Comparison of ENCODE assay signal across 8 cellular contexts in genomic region chr6:43170452-43171283, GRCh38. TPM values are rescaled to one million over a fixed set of nuclear protein-coding genes. Genes with fewer than 3 reads are reported as not detected.
DNase-seq lines count a peak whose midpoint lies in the region; ATAC-seq and TF ChIP-seq lines count a peak whose summit lies in the region.

Gene SRF, plus strand, starts transcription at chr6:43171269. Its CDS starts 388 bp downstream, at chr6:43171657.

- peak within 1 kb of the TSS; percentile 68 for H3K27ac ChIP-seq in RWPE2 (ENCODE audit: poor library complexity, severe bottlenecking)

- peak within 1 kb of the TSS; percentile 98 for H3K4me3 ChIP-seq in RWPE2 (ENCODE audit: severe bottlenecking)
- H3K4me3 ChIP-seq in fibroblast of pulmonary artery (replicated peaks; ENCODE audit: low read depth, low read length), result peak within 1 kb of the TSS; percentile 87

- peak; percentile 60 for ATAC-seq in RWPE2 (ENCODE audit: low read depth)
- peak; percentile 84 to 88 for ATAC-seq in natural killer cell treated with Interleukin-12 subunit alpha and Interleukin-12 subunit beta and Interleukin-15 and Interleukin-18, amount 100 ng/mL, for 72 hours
- ATAC-seq in stimulated activated naive CD8-positive, alpha-beta T cell treated with anti-CD3 and anti-CD28 coated beads, Interleukin-15, Interleukin-2, amounts not matched to agents 100 U/mL and 50 U/mL, for 24 hours, result peak; percentile 79

- H3K27me3 ChIP-seq in RWPE2 (ENCODE audit: insufficient read depth, poor library complexity, severe bottlenecking), result no peaks in the 10 kb centered on the region

- H3K4me3 Mint-ChIP-seq in activated T-helper 2 cell treated with anti-CD3 and anti-CD28 coated beads, Interferon-gamma antibody, Interleukin-2, Interleukin-4, amounts not matched to agents 10 μg/mL and 5 μg/mL and 100 μg/mL, durations not matched to agents 14 hours and 24 hours and 36 hours (ENCODE audit: low read depth), result peak within 1 kb of the TSS; percentile 99
- H3K4me3 Mint-ChIP-seq in natural killer cell treated with Interleukin-12 subunit alpha and Interleukin-12 subunit beta and Interleukin-15 and Interleukin-18, amount 100 ng/mL, for 72 hours, result peak within 1 kb of the TSS; percentile 93

- peaks cover 19% of the 10 kb centered on the region for H3K36me3 Mint-ChIP-seq in activated T-helper 2 cell treated with anti-CD3 and anti-CD28 coated beads, Interferon-gamma antibody, Interleukin-2, Interleukin-4, amounts not matched to agents 10 μg/mL and 5 μg/mL and 100 μg/mL, durations not matched to agents 14 hours and 24 hours and 36 hours (ENCODE audit: low read depth)
- peaks cover 6% of the 10 kb centered on the region for H3K36me3 Mint-ChIP-seq in natural killer cell treated with Interleukin-12 subunit alpha and Interleukin-12 subunit beta and Interleukin-15 and Interleukin-18, amount 100 ng/mL, for 72 hours

- H3K4me1 ChIP-seq in RWPE2 (ENCODE audit: insufficient read depth, poor library complexity, severe bottlenecking), result peaks cover 16% of the 10 kb centered on the region

- H3K4me1 Mint-ChIP-seq in activated T-helper 2 cell treated with anti-CD3 and anti-CD28 coated beads, Interferon-gamma antibody, Interleukin-2, Interleukin-4, amounts not matched to agents 10 μg/mL and 5 μg/mL and 100 μg/mL, durations not matched to agents 14 hours and 24 hours and 36 hours (ENCODE audit: low read depth), result peaks cover 36% of the 10 kb centered on the region
- H3K4me1 Mint-ChIP-seq in natural killer cell treated with Interleukin-12 subunit alpha and Interleukin-12 subunit beta and Interleukin-15 and Interleukin-18, amount 100 ng/mL, for 72 hours (ENCODE audit: low read depth in 2 of 2), result peaks cover 38 to 39% of the 10 kb centered on the region in 2 donors

- no peaks in the 10 kb centered on the region for H3K9me3 ChIP-seq in RWPE2 (ENCODE audit: severe bottlenecking)

- peaks cover 2% of the 10 kb centered on the region for H3K27me3 Mint-ChIP-seq in activated T-helper 2 cell treated with anti-CD3 and anti-CD28 coated beads, Interferon-gamma antibody, Interleukin-2, Interleukin-4, amounts not matched to agents 10 μg/mL and 5 μg/mL and 100 μg/mL, durations not matched to agents 14 hours and 24 hours and 36 hours (ENCODE audit: low read depth)
- no peaks in the 10 kb centered on the region for H3K27me3 Mint-ChIP-seq in natural killer cell treated with Interleukin-12 subunit alpha and Interleukin-12 subunit beta and Interleukin-15 and Interleukin-18, amount 100 ng/mL, for 72 hours

- DNase-seq in Daoy (ENCODE audit: low read depth), result peak; percentile 100
- DNase-seq in GOT3 (lab: John Stamatoyannopoulos, UW), result peak; percentile 97
- peak; percentile 99 for DNase-seq in LoVo (ENCODE audit: low spot score)
- DNase-seq in RWPE2 (ENCODE audit: low spot score), result peak; percentile 99
- peak; percentile 99 for DNase-seq in activated T-helper 2 cell treated with anti-CD3 and anti-CD28 coated beads, Interferon-gamma antibody, Interleukin-2, Interleukin-4, amounts not matched to agents 10 μg/mL and 5 μg/mL and 100 μg/mL, durations not matched to agents 14 hours and 24 hours and 36 hours (ENCODE audit: low spot score)
- DNase-seq in fibroblast of pulmonary artery (ENCODE audit: low read depth), result peak; percentile 99
- peak; percentile 99 for DNase-seq in natural killer cell treated with Interleukin-12 subunit alpha and Interleukin-12 subunit beta and Interleukin-15 and Interleukin-18, amount 100 ng/mL, for 72 hours (ENCODE audit: low spot score)
- peak; percentile 98 for DNase-seq in stimulated activated naive CD8-positive, alpha-beta T cell treated with anti-CD3 and anti-CD28 coated beads, Interleukin-15, Interleukin-2, amounts not matched to agents 100 U/mL and 50 U/mL, for 24 hours

- TF ChIP-seq CTCF in RWPE2 (IDR thresholded peaks at IDR 0.05; ENCODE audit: poor library complexity, severe bottlenecking), result no peak
- TF ChIP-seq CTCF in fibroblast of pulmonary artery (IDR thresholded peaks at IDR 0.05; ENCODE audit: low read length, missing control alignments), result no peak

- H3K36me3 ChIP-seq in RWPE2 (ENCODE audit: low read depth), result peaks cover 14% of the 10 kb centered on the region

- intact Hi-C loops in activated T-helper 2 cell treated with anti-CD3 and anti-CD28 coated beads, Interferon-gamma antibody, Interleukin-2, Interleukin-4, amounts not matched to agents 10 μg/mL and 5 μg/mL and 100 μg/mL, durations not matched to agents 14 hours and 24 hours and 36 hours (cut with micrococcal nuclease), result loop anchor here (2.0 to 5.0 kb wide), 8 partner anchors 76 to 423 kb away; partner anchors contain the start of genes BICRAL, KLC4, MEA1 and MRPL2

- H3K9me3 Mint-ChIP-seq in activated T-helper 2 cell treated with anti-CD3 and anti-CD28 coated beads, Interferon-gamma antibody, Interleukin-2, Interleukin-4, amounts not matched to agents 10 μg/mL and 5 μg/mL and 100 μg/mL, durations not matched to agents 14 hours and 24 hours and 36 hours, result no peaks in the 10 kb centered on the region
- no peaks in the 10 kb centered on the region for H3K9me3 Mint-ChIP-seq in natural killer cell treated with Interleukin-12 subunit alpha and Interleukin-12 subunit beta and Interleukin-15 and Interleukin-18, amount 100 ng/mL, for 72 hours

- peak within 1 kb of the TSS; percentile 92 for H3K27ac Mint-ChIP-seq in activated T-helper 2 cell treated with anti-CD3 and anti-CD28 coated beads, Interferon-gamma antibody, Interleukin-2, Interleukin-4, amounts not matched to agents 10 μg/mL and 5 μg/mL and 100 μg/mL, durations not matched to agents 14 hours and 24 hours and 36 hours
- H3K27ac Mint-ChIP-seq in natural killer cell treated with Interleukin-12 subunit alpha and Interleukin-12 subunit beta and Interleukin-15 and Interleukin-18, amount 100 ng/mL, for 72 hours, result peak within 1 kb of the TSS; percentile 98 to 99

RNA-seq across cellular contexts. Expression of gene SRF, which starts in this region (rescaled TPM):
- 25.7 and 27.4 TPM in 2 replicates for total RNA-seq in Daoy (2014; rRNA removed; shearing (Covaris generic))
- 50.9 and 52.0 TPM in 2 replicates for total RNA-seq in activated T-helper 2 cell treated with anti-CD3 and anti-CD28 coated beads, Interferon-gamma antibody, Interleukin-2, Interleukin-4, amounts not matched to agents 10 μg/mL and 5 μg/mL and 100 μg/mL, durations not matched to agents 14 hours and 24 hours and 36 hours
- total RNA-seq in natural killer cell treated with Interleukin-12 subunit alpha and Interleukin-12 subunit beta and Interleukin-15 and Interleukin-18, amount 100 ng/mL, for 72 hours, result 10 to 100 TPM; 56.8 to 70.4 TPM

Comparison
In these comparisons a context has a peak if more than half of its experiments do, and no peak if none do; other contexts are left out.
1. Peak in every context shown above with its lines: DNase-seq, ATAC-seq, H3K4me3 ChIP-seq and H3K27ac ChIP-seq.